1 cellular context compared by ENCODE assay signal in the genomic region with DNA sequence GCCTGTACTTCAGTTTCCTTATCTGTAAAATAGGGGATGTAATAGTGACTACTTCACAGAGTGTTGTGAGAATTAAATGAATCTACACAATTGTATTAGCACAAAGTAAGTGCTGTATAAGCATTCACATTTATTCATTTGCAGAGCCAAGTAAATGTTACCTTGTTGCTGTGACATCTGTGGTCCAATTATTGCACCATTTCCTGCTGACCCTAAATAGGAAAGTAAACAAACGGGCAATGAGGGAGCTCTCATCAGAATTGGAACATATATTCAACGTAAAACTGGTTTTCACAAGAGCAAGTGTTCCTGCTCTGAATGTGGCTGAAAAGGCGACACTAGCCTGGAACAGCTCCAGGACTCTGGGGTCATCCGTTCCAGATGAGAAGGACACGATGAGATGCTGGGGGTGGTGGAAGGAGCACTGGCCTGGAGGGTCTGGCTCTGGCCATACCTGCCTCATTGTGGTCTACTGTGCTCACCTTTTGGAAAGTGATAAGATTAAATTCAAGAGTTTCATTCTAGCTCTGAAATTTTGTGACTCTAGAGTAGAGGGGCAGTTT.
TF ChIP-seq lines count a peak whose summit lies in the region.

No MANE protein-coding gene starts in this region.

TF ChIP-seq in WTC11, 78 proteins besides CTCF, POLR2A, EP300 and RAD21 (continued from another document):
- peak; percentile 29; the same call in 1 of the 2 replicates for TF ChIP-seq GABPB1 (CRISPR knock-in tag; IDR thresholded peaks at IDR 0.05)
